22 cellular contexts compared by ENCODE assay signal in the genomic region with DNA sequence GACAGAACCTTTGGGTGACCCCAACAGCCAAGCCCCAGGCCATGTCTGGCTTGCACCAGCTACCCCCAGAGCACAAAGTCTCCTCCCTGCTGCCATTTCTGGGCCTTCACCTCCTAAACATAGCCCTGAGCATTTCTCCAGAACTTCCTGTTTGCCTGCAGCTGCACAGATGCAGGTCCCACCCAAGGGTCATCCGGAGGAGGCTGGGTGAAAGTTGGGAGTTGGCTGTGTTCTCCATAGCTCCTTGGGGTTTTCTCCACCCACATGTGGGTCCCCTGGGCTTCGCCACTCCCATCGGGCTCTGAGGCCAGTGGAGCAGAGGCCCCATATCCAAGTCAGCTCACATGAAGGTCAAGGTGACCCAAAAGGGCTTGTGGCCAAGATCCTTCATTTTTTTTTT. TPM values are rescaled to one million over a fixed set of nuclear protein-coding genes. Genes with fewer than 3 reads are reported as not detected.
DNase-seq lines count a peak whose midpoint lies in the region; ATAC-seq and TF ChIP-seq lines count a peak whose summit lies in the region.
"Had no signal": no experiment of that assay in that cellular context is flagged by ENCODE, and none has a peak within 500 bp of the region (broad histone marks: within the 10 kb centered on the region; RNA-seq: fewer than 3 reads in every experiment).

No MANE protein-coding gene starts in this region.

- peaks cover 0 to 45% (median 24%) of the 10 kb centered on the region in 4 donors for H3K4me1 ChIP-seq in tibial nerve

- H3K4me3 ChIP-seq in fibroblast of villous mesenchyme (ENCODE audit: low read depth, low read length) (no peak overlapping the region), tibial nerve (no peak overlapping the region)
- H3K4me3 ChIP-seq: BLaER1, GM12878 had no signal

- no peaks in the 10 kb centered on the region for H3K36me3 Mint-ChIP-seq in nephron progenitor cell (ENCODE audit: low read depth)
- H3K36me3 Mint-ChIP-seq: CD8-positive, alpha-beta T cell had no signal

- H3K27me3 ChIP-seq in tibial nerve, result no peaks in the 10 kb centered on the region
- H3K27me3 ChIP-seq: BLaER1 had no signal

- H3K27ac ChIP-seq in tibial nerve, result peak overlapping the region in 3 of 4 donors; percentile 6 to 59 (median 59)
- H3K27ac ChIP-seq: BLaER1 had no signal

- 52 to 53% methylated on average over 3 of the region's 3 CpGs for WGBS in tibial nerve, 2 donors

- peak in 1 of 2 donors; percentile 63 for TF ChIP-seq EP300 in tibial nerve (IDR thresholded peaks at IDR 0.05)

- H3K27ac Mint-ChIP-seq in nephron progenitor cell, result peak overlapping the region; percentile 89
- H3K27ac Mint-ChIP-seq: CD8-positive, alpha-beta T cell; HFFc6 had no signal

- no peaks in the 10 kb centered on the region for H3K9me3 ChIP-seq in tibial nerve
- H3K9me3 ChIP-seq: BLaER1 had no signal

- H3K36me3 ChIP-seq in tibial nerve, result no peaks in the 10 kb centered on the region
- H3K36me3 ChIP-seq: BLaER1 had no signal

- H3K9me3 Mint-ChIP-seq in nephron progenitor cell, result no peaks in the 10 kb centered on the region
- H3K9me3 Mint-ChIP-seq: CD8-positive, alpha-beta T cell; HFFc6 had no signal

- peaks cover 68% of the 10 kb centered on the region for H3K4me1 Mint-ChIP-seq in nephron progenitor cell

- peaks cover 16% of the 10 kb centered on the region for H3K27me3 Mint-ChIP-seq in nephron progenitor cell (ENCODE audit: low read depth, poor library complexity)

- DNase-seq in MV-4-11 (lab: John Stamatoyannopoulos, UW) (peak; percentile 46), fibroblast of villous mesenchyme (ENCODE audit: low read depth) (peak; percentile 3), nephron progenitor cell (no peak), tibial nerve (ENCODE audit: low spot score in 2 of 2) (no peak), foreskin melanocyte (no peak)
- DNase-seq: CD8-positive, alpha-beta T cell; DMS53; EL; H7; HFFc6; KBM-7; NCI-H1105 treated with DMSO at 0.1 percent for 48 hours; NCI-H1694; NCI-H2081 treated with DMSO at 0.1 percent for 48 hours had no signal

- TF ChIP-seq CTCF in fibroblast of villous mesenchyme (IDR thresholded peaks at IDR 0.05; ENCODE audit: insufficient read depth, low read depth, low read length) (no peak), nephron progenitor cell (IDR thresholded peaks at IDR 0.05) (no peak), tibial nerve (IDR thresholded peaks at IDR 0.05) (no peak)

- H3K4me3 Mint-ChIP-seq in nephron progenitor cell, result no peak overlapping the region
- H3K4me3 Mint-ChIP-seq: CD8-positive, alpha-beta T cell; HFFc6 had no signal

- ATAC-seq in GM19023 (IDR thresholded peaks at IDR 0.05; ENCODE audit: unreplicated experiment) (no peak), GM19452 (IDR thresholded peaks at IDR 0.05; ENCODE audit: unreplicated experiment) (no peak), GM21423 (IDR thresholded peaks at IDR 0.05; ENCODE audit: unreplicated experiment) (no peak)
- ATAC-seq: CD8-positive, alpha-beta T cell; GM12878; Panc1 had no signal

- no peak for TF ChIP-seq POLR2A in tibial nerve (IDR thresholded peaks at IDR 0.05)

RNA-seq across cellular contexts. Expression of a gene that starts 4.2 kb away (rescaled TPM):
- total RNA-seq in fibroblast of villous mesenchyme, result not detected in 2 replicates
- total RNA-seq in tibial nerve, result not detected
- total RNA-seq: A673; CD8-positive, alpha-beta T cell; GM12878; H7; HFFc6; NCI-H460 had no signal

Comparison
In these comparisons a context has a peak if more than half of its experiments do, and no peak if none do; other contexts are left out.
1. DNase-seq: peak in MV-4-11 (single experiment) and fibroblast of villous mesenchyme (single experiment); none in nephron progenitor cell (single experiment), tibial nerve (0 of 2) and foreskin melanocyte (single experiment).